ENCODE assay signal across 9 cellular contexts in genomic region chr5:151773979-151774378, GRCh38. TPM values are rescaled to one million over a fixed set of nuclear protein-coding genes. Genes with fewer than 3 reads are reported as not detected.
DNase-seq lines count a peak whose midpoint lies in the region; ATAC-seq, FAIRE-seq and TF ChIP-seq lines count a peak whose summit lies in the region.
"Had no signal": no experiment of that assay in that cellular context is flagged by ENCODE, and none has a peak within 500 bp of the region (broad histone marks: within the 10 kb centered on the region; RNA-seq: fewer than 3 reads in every experiment).

No MANE protein-coding gene starts in this region.

- H3K27me3 Mint-ChIP-seq in memory B cell = no peaks in the 10 kb centered on the region

- in situ Hi-C loops in K562 (cut with MboI) = no loop called here

- CTCF ChIA-PET in K562 (lab: Yijun Ruan, JAX; ENCODE audit: low intra/inter-chr PET ratio) = no interaction called here

- FAIRE-seq in K562 (lab: Jason Lieb, UNC) = peak; percentile 15

- H3K4me1 Mint-ChIP-seq in memory B cell = peaks cover 28% of the 10 kb centered on the region

- no peak for ATAC-seq in left cardiac atrium
- ATAC-seq in K562 = no peak
- ATAC-seq in memory B cell (ENCODE audit: low read depth) = no peak

- WGBS in K562 (ENCODE audit: insufficient coverage, low coverage, missing lambda C conversion rate) = 0% methylated on average over 4 of the region's 4 CpGs

- TF ChIP-seq POLR2A in K562 (conservative IDR thresholded peaks at IDR 0.05) = no peak

- peak overlapping the region in 1 of 2 experiments; percentile 94; a peak in 2 of 4 replicates for H3K9ac ChIP-seq in K562 (ENCODE audit: insufficient read depth in 1 of 2, low read depth in 2 of 2, low read length in 2 of 2)

- peaks cover 87% of the 10 kb centered on the region for H3K79me2 ChIP-seq in K562 (ENCODE audit: control insufficient read depth, insufficient read depth, low read length)

- H3K4me3 Mint-ChIP-seq in memory B cell = peak overlapping the region; percentile 66

- H4K20me1 ChIP-seq in K562 (replicated peaks; ENCODE audit: control insufficient read depth, insufficient read depth, low read length) = peaks cover 54% of the 10 kb centered on the region

- BruUV-seq in K562 (replicated peaks; lab: Mats Ljungman, UMichigan) = no TSS peak

- H3K4me1 ChIP-seq in right atrium auricular region (peaks cover 0 to 66% of the 10 kb centered on the region in 2 donors), K562 (replicated peaks in 1 of 2; ENCODE audit: control insufficient read depth in 2 of 2, insufficient read depth in 2 of 2, low read length in 2 of 2) (peaks cover 13 to 19% of the 10 kb centered on the region in 2 experiments; a peak in 4 of 5 replicates)

- POLR2A ChIA-PET in K562 (lab: Yijun Ruan, JAX) = interaction anchor here (0.6 to 2.8 kb wide), 6 partner anchors 8 to 1739 kb away, joined by 3 to 13 read pairs (median 6); no protein-coding TSS in a partner anchor

- no peak for TF ChIP-seq CTCF in right atrium auricular region (IDR thresholded peaks at IDR 0.05)
- no peak for TF ChIP-seq CTCF in K562 (IDR thresholded peaks at IDR 0.05 in 2 of 3, conservative IDR thresholded peaks at IDR 0.05 in 1 of 3; ENCODE audit: insufficient read depth in 2 of 3, low read depth in 1 of 3, low read length in 3 of 3)

- H3K9me3 ChIP-seq in right atrium auricular region (no peaks in the 10 kb centered on the region), K562 (replicated peaks; ENCODE audit: control insufficient read depth, insufficient read depth, low read depth, low read length) (no peaks in the 10 kb centered on the region)

- H3K27ac Mint-ChIP-seq in memory B cell = no peak overlapping the region

- DNase-seq in right atrium auricular region (ENCODE audit: low spot score) (no peak), left cardiac atrium (no peak), K562 (ENCODE audit: extremely low read depth in 1 of 4, low spot score in 3 of 4) (no peak), memory B cell (ENCODE audit: low spot score in 2 of 2) (no peak), NCI-H2196 (lab: John Stamatoyannopoulos, UW; ENCODE audit: unreplicated experiment) (no peak), DMS153 treated with DMSO at 0.1 percent for 48 hours (lab: John Stamatoyannopoulos, UW; ENCODE audit: unreplicated experiment) (no peak), NCI-H2227 (lab: John Stamatoyannopoulos, UW; ENCODE audit: unreplicated experiment) (no peak)
- no peak for DNase-seq in stimulated activated CD4-positive, alpha-beta T cell treated with anti-CD3 and anti-CD28 coated beads, Interleukin-1b, Interleukin-23, amount 100 ng/mL, for 48 hours
- DNase-seq: NCI-H1417 treated with DMSO at 0.1 percent for 48 hours had no signal

- H3K9me1 ChIP-seq in K562 (ENCODE audit: control insufficient read depth, insufficient read depth, low read length) = no peaks in the 10 kb centered on the region

- H2AFZ ChIP-seq in K562 (ENCODE audit: low read depth, low read length) = no peak overlapping the region

- H3K36me3 ChIP-seq in right atrium auricular region = no peaks in the 10 kb centered on the region
- peaks cover 65% of the 10 kb centered on the region for H3K36me3 ChIP-seq in K562 (ENCODE audit: control insufficient read depth, insufficient read depth, low read length)

- H3K4me3 ChIP-seq in right atrium auricular region = peak overlapping the region; percentile 16 to 70
- peak overlapping the region; percentile 90 for H3K4me3 ChIP-seq in K562

- peaks cover 17% of the 10 kb centered on the region for H3K36me3 Mint-ChIP-seq in memory B cell

- TF ChIP-seq EP300 in K562 (IDR thresholded peaks at IDR 0.05; ENCODE audit: low read length) = no peak

- no peak for TF ChIP-seq RAD21 in K562 (CRISPR knock-in tag; conservative IDR thresholded peaks at IDR 0.05 in 1 of 2, IDR thresholded peaks at IDR 0.05 in 1 of 2)

- peak overlapping the region; percentile 98 for H3K4me2 ChIP-seq in K562 (ENCODE audit: insufficient read depth, low read length)

- H3K27me3 ChIP-seq in right atrium auricular region (no peaks in the 10 kb centered on the region), K562 (ENCODE audit: control insufficient read depth in 2 of 2, insufficient read depth in 2 of 2, low read length in 2 of 2) (no peaks in the 10 kb centered on the region)

- intact Hi-C loops in left cardiac atrium (cut with DNase I) = no loop called here
- intact Hi-C loops in K562 (cut with micrococcal nuclease) = loop anchor here (5.0 kb wide), 1 partner anchor 327 kb away; the partner anchor contains the start of gene SLC36A1

- H3K9me3 Mint-ChIP-seq in memory B cell = no peaks in the 10 kb centered on the region

- H3K27ac ChIP-seq in right atrium auricular region (peak overlapping the region in 1 of 2 donors; percentile 87), K562 (ENCODE audit: extremely low read depth, low read depth, low read length) (peak overlapping the region; percentile 36; the same call in 2 of the 3 replicates)

TF ChIP-seq in K562, 482 proteins besides CTCF, POLR2A, EP300 and RAD21 (continues in another document):
- TF ChIP-seq NCOA4 (IDR thresholded peaks at IDR 0.05; ENCODE audit: partially characterized antibody) = no peak
- no peak for TF ChIP-seq PTRF (tag; IDR thresholded peaks at IDR 0.05)
- TF ChIP-seq MBD2 (IDR thresholded peaks at IDR 0.05; ENCODE audit: borderline replicate concordance, low read depth) = no peak
- TF ChIP-seq ATF2 (CRISPR knock-in tag; IDR thresholded peaks at IDR 0.05) = no peak
- no peak for TF ChIP-seq ESRRA (IDR thresholded peaks at IDR 0.05; ENCODE audit: borderline replicate concordance, low read depth)
- no peak for TF ChIP-seq SIN3A (IDR thresholded peaks at IDR 0.05; ENCODE audit: borderline replicate concordance in 2 of 2, control insufficient read depth in 1 of 2, low read depth in 2 of 2, low read length in 2 of 2)
- TF ChIP-seq ARHGAP35 (IDR thresholded peaks at IDR 0.05; ENCODE audit: partially characterized antibody) = no peak
- no peak for TF ChIP-seq ZBTB8A (IDR thresholded peaks at IDR 0.05; ENCODE audit: partially characterized antibody)
- no peak for TF ChIP-seq U2AF2 (optimal IDR thresholded peaks at IDR 0.05; ENCODE audit: low read depth, low read length)
- TF ChIP-seq KLF1 (tag; IDR thresholded peaks at IDR 0.05) = no peak
- no peak for TF ChIP-seq MCM2 (IDR thresholded peaks at IDR 0.05; ENCODE audit: low read depth)
- no peak for TF ChIP-seq NELFE (IDR thresholded peaks at IDR 0.05; ENCODE audit: insufficient read depth, insufficient read length)

RNA-seq across cellular contexts. Expression of gene G3BP1, which starts 2.2 kb away (rescaled TPM):
- 10 to 100 TPM; 57.1 to 60.9 TPM for total RNA-seq in right atrium auricular region
- 100 to 1,000 TPM; 103 to 128 TPM for total RNA-seq in left cardiac atrium
- 109 and 174 TPM in 2 replicates for total RNA-seq in K562 (2011; cell fraction: chromatin; rRNA removed; ENCODE audit: low replicate concordance)
- 80.2 and 99.9 TPM in 2 replicates for total RNA-seq in K562 (2011; cell fraction: nucleolus; rRNA removed)
- 122 and 186 TPM in 2 replicates for total RNA-seq in K562 (2011; cell fraction: nucleoplasm; rRNA removed)
- 105 and 130 TPM in 2 replicates for total RNA-seq in K562 (2014; rRNA removed)
- total RNA-seq in K562 (2014; rRNA removed; fragmentation: Illumina TruSeq; extraction: Trizol) = 238 and 257 TPM in 2 replicates
- total RNA-seq in K562 (2015; rRNA removed; fragmentation: Illumina TruSeq; extraction: Trizol) = 195 and 209 TPM in 2 replicates
- total RNA-seq in K562 (2021) = 260 and 264 TPM in 2 replicates
- 74.3 and 101 TPM in 2 replicates for polyA plus RNA-seq in K562 (2011; rRNA removed)
- polyA plus RNA-seq in K562 (2011; cell fraction: cytosol; rRNA removed) = 35.6 and 53.9 TPM in 2 replicates
- 53.2 and 53.3 TPM in 2 replicates for polyA plus RNA-seq in K562 (2011; cell fraction: nucleus; rRNA removed)
- polyA plus RNA-seq in K562 (2012) = 64.6 and 142 TPM in 2 replicates
- 142 and 173 TPM in 2 replicates for polyA plus RNA-seq in K562 (2014; fragmentation: Illumina TruSeq; extraction: Trizol)
- 10 to 100 TPM; 54.7 to 55.5 TPM for polyA plus RNA-seq in K562 (2014; fragmentation: Nextera tagmentation; extraction: Ambion mirVana)
- 69.7 and 79.8 TPM in 2 replicates for polyA plus RNA-seq in K562 (2014; rRNA removed)
- 228 and 286 TPM in 2 replicates for polyA minus RNA-seq in K562 (2011; rRNA and poly(A)+ RNA removed)
- 120 and 156 TPM in 2 replicates for polyA minus RNA-seq in K562 (2011; cell fraction: cytosol; rRNA and poly(A)+ RNA removed)
- 97.3 and 124 TPM in 2 replicates for polyA minus RNA-seq in K562 (2011; cell fraction: nucleus; rRNA and poly(A)+ RNA removed)

RNA-seq across cellular contexts. Expression of gene ATOX1, which starts 15.5 kb away (rescaled TPM):
- total RNA-seq in right atrium auricular region (10 to 100 TPM; 64.6 to 84.5 TPM), left cardiac atrium (10 to 100 TPM; 65.6 to 71.9 TPM), K562 (2014; rRNA removed) (66.2 and 70.3 TPM in 2 replicates), K562 (2014; rRNA removed; fragmentation: Illumina TruSeq; extraction: Trizol) (59.8 and 68.2 TPM in 2 replicates), K562 (2015; rRNA removed; fragmentation: Illumina TruSeq; extraction: Trizol) (72.2 and 73.8 TPM in 2 replicates), K562 (2021) (86.2 and 93.0 TPM in 2 replicates)
- 31.3 and 35.6 TPM in 2 replicates for total RNA-seq in K562 (2011; cell fraction: chromatin; rRNA removed; ENCODE audit: low replicate concordance)
- 32.5 and 42.5 TPM in 2 replicates for total RNA-seq in K562 (2011; cell fraction: nucleolus; rRNA removed)
- total RNA-seq in K562 (2011; cell fraction: nucleoplasm; rRNA removed) = 43.0 and 57.0 TPM in 2 replicates
- polyA plus RNA-seq in K562 (2011; rRNA removed) (59.2 and 75.4 TPM in 2 replicates), K562 (2014; fragmentation: Illumina TruSeq; extraction: Trizol) (118 and 156 TPM in 2 replicates), K562 (2014; fragmentation: Nextera tagmentation; extraction: Ambion mirVana) (100 to 1,000 TPM; 303 to 318 TPM), K562 (2014; rRNA removed) (111 and 153 TPM in 2 replicates)
- 149 and 236 TPM in 2 replicates for polyA plus RNA-seq in K562 (2011; cell fraction: cytosol; rRNA removed)
- 44.2 and 47.6 TPM in 2 replicates for polyA plus RNA-seq in K562 (2011; cell fraction: nucleus; rRNA removed)
- 94.6 and 155 TPM in 2 replicates for polyA plus RNA-seq in K562 (2012)
- 80.6 and 107 TPM in 2 replicates for polyA minus RNA-seq in K562 (2011; rRNA and poly(A)+ RNA removed)
- polyA minus RNA-seq in K562 (2011; cell fraction: cytosol; rRNA and poly(A)+ RNA removed) = 22.8 and 37.2 TPM in 2 replicates
- polyA minus RNA-seq in K562 (2011; cell fraction: nucleus; rRNA and poly(A)+ RNA removed) = 27.0 and 27.1 TPM in 2 replicates
